ENCODE assay signal across 10 cellular contexts in the genomic region with DNA sequence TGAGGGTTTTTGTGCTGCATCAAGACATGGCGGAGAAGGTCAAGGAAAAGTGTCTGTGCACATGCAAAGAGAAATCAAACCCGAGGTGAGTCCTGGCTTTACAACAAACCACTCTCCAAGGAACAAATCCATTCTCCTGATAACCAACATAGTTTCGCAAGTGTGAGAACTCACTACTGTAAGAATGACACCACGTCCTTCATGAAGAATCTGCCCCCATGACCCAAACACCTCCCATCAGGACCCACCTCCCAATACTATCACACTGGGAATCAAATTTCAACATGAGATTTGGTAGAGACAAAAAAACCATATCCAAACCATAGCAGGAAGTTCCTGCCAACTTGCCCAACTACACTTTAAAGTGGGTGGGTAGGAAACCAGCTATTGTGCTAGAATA. TPM values are rescaled to one million over a fixed set of nuclear protein-coding genes. Genes with fewer than 3 reads are reported as not detected.
DNase-seq lines count a peak whose midpoint lies in the region; ATAC-seq and TF ChIP-seq lines count a peak whose summit lies in the region.
"Had no signal": no experiment of that assay in that cellular context is flagged by ENCODE, and none has a peak within 500 bp of the region (broad histone marks: within the 10 kb centered on the region; RNA-seq: fewer than 3 reads in every experiment).

No MANE protein-coding gene starts in this region.

- H3K9me3 ChIP-seq in Loucy (ENCODE audit: insufficient read depth, low read depth, low read length) (no peaks in the 10 kb centered on the region), trophoblast cell (ENCODE audit: insufficient read depth, low read depth, low read length) (no peaks in the 10 kb centered on the region), sigmoid colon (no peaks in the 10 kb centered on the region)

- H3K27ac ChIP-seq in dorsolateral prefrontal cortex, result peak overlapping the region in 2 of 59 donors; percentile 13 to 98
- H3K27ac ChIP-seq in trophoblast cell (ENCODE audit: low read depth, low read length), result no peak overlapping the region
- H3K27ac ChIP-seq in sigmoid colon, result peak overlapping the region in 2 of 4 donors; percentile 98

- H4K12ac ChIP-seq in trophoblast cell (ENCODE audit: low read depth, low read length), result no peak overlapping the region

- H4K91ac ChIP-seq in trophoblast cell (ENCODE audit: low read depth, low read length), result no peak overlapping the region

- no peak overlapping the region for H3K18ac ChIP-seq in trophoblast cell (ENCODE audit: low read length)

- no peaks in the 10 kb centered on the region for H3F3A ChIP-seq in Loucy (ENCODE audit: low read depth)

- intact Hi-C loops in dorsolateral prefrontal cortex (cut with DNase I) (loop anchor here (1.0 to 2.0 kb wide), 2 partner anchors 38 to 604 kb away; no protein-coding TSS in a partner anchor), sigmoid colon (cut with DNase I) (loop anchor here (5.0 kb wide), 1 partner anchor 104 kb away; no protein-coding TSS in a partner anchor)

- H2AFZ ChIP-seq in Loucy (ENCODE audit: low read length) (no peak overlapping the region), trophoblast cell (ENCODE audit: insufficient read depth, low read length, poor library complexity) (no peak overlapping the region)

- H3K9ac ChIP-seq in Loucy (ENCODE audit: low read depth, low read length, poor library complexity, severe bottlenecking), result peak overlapping the region; percentile 96
- H3K9ac ChIP-seq in trophoblast cell (ENCODE audit: low read length), result no peak overlapping the region

- H3K4me2 ChIP-seq in Loucy (ENCODE audit: low read depth, low read length, poor library complexity, severe bottlenecking), result peak overlapping the region; percentile 97
- H3K4me2 ChIP-seq in trophoblast cell (ENCODE audit: low read length), result peak overlapping the region; percentile 7

- H3K79me2 ChIP-seq in Loucy (ENCODE audit: insufficient read depth, low read length) (peaks cover 50% of the 10 kb centered on the region), trophoblast cell (ENCODE audit: control insufficient read depth, insufficient read depth, low read length, poor library complexity) (peaks cover 12% of the 10 kb centered on the region)

- no peak overlapping the region for H2BK120ac ChIP-seq in trophoblast cell (ENCODE audit: insufficient read depth, low read length, poor library complexity)

- peaks cover 11% of the 10 kb centered on the region for H3K79me1 ChIP-seq in trophoblast cell (ENCODE audit: low read length)

- no peak overlapping the region for H2AK5ac ChIP-seq in trophoblast cell (ENCODE audit: low read length)

- H3K23ac ChIP-seq in trophoblast cell (ENCODE audit: low read length), result no peak overlapping the region

- H2BK12ac ChIP-seq in trophoblast cell (ENCODE audit: low read length), result no peak overlapping the region

- DNase-seq in Daoy (ENCODE audit: low read depth) (peak; percentile 16), dorsolateral prefrontal cortex (no peak), trophoblast cell (no peak), sigmoid colon (no peak)
- DNase-seq: activated CD4-positive, alpha-beta T cell treated with anti-CD3 and anti-CD28 coated beads for 4 hours; H7; NCI-H1417 treated with DMSO at 0.1 percent for 48 hours had no signal

- no peaks in the 10 kb centered on the region for H3K9me2 ChIP-seq in Loucy (replicated peaks; ENCODE audit: low read depth, low read length)

- H3K4me1 ChIP-seq in Loucy (ENCODE audit: insufficient read depth, low read length, poor library complexity, severe bottlenecking) (peaks cover 33% of the 10 kb centered on the region), trophoblast cell (ENCODE audit: control insufficient read depth in 1 of 2, insufficient read depth in 2 of 2, low read length in 2 of 2) (peaks cover 3 to 6% of the 10 kb centered on the region in 2 experiments), sigmoid colon (peaks cover 0 to 42% (median 28%) of the 10 kb centered on the region in 4 donors)

- H3K27me3 ChIP-seq in Loucy (ENCODE audit: insufficient read depth, low read length, poor library complexity, severe bottlenecking) (no peaks in the 10 kb centered on the region), dorsolateral prefrontal cortex (no peaks in the 10 kb centered on the region), trophoblast cell (ENCODE audit: insufficient read depth, low read length) (no peaks in the 10 kb centered on the region), sigmoid colon (no peaks in the 10 kb centered on the region)

- no CpG with 5 or more reads among the region's 4 CpGs for WGBS in trophoblast cell (ENCODE audit: extremely low coverage, insufficient coverage, insufficient read length)
- whole genome bisulfite sequencing in sigmoid colon, 2 donors, result 78 to 83% methylated on average over 4 of the region's 4 CpGs

- no peak for ATAC-seq in HG03571 (IDR thresholded peaks at IDR 0.05; ENCODE audit: unreplicated experiment)
- ATAC-seq in GM18517 (IDR thresholded peaks at IDR 0.05; ENCODE audit: unreplicated experiment), result no peak

- TF ChIP-seq POLR2A in sigmoid colon (IDR thresholded peaks at IDR 0.05), result no peak

- peak overlapping the region; percentile 11 for H4K8ac ChIP-seq in trophoblast cell (ENCODE audit: low read depth, low read length)

- no peak for TF ChIP-seq EP300 in sigmoid colon (IDR thresholded peaks at IDR 0.05)

- no peak overlapping the region for H3K4ac ChIP-seq in trophoblast cell (ENCODE audit: low read depth, low read length)

- H4K20me1 ChIP-seq in Loucy (ENCODE audit: insufficient read depth, low read length, poor library complexity, severe bottlenecking), result peaks cover 7% of the 10 kb centered on the region

- peak overlapping the region; percentile 97 for H3K4me3 ChIP-seq in Loucy (ENCODE audit: low read length, poor library complexity, severe bottlenecking)
- peak overlapping the region in 55 of 59 donors; percentile 4 to 97 (median 89) for H3K4me3 ChIP-seq in dorsolateral prefrontal cortex
- no peak overlapping the region for H3K4me3 ChIP-seq in trophoblast cell (ENCODE audit: low read depth, low read length)
- H3K4me3 ChIP-seq in sigmoid colon, result peak overlapping the region in 1 of 4 donors; percentile 77

- no peaks in the 10 kb centered on the region for H3K36me3 ChIP-seq in Loucy (ENCODE audit: insufficient read depth, low read length)
- no peaks in the 10 kb centered on the region for H3K36me3 ChIP-seq in trophoblast cell (ENCODE audit: control insufficient read depth in 1 of 2, insufficient read depth in 2 of 2, low read length in 2 of 2)
- H3K36me3 ChIP-seq in sigmoid colon, result no peaks in the 10 kb centered on the region

- TF ChIP-seq CTCF in Loucy (conservative IDR thresholded peaks at IDR 0.05; ENCODE audit: low read length) (no peak), dorsolateral prefrontal cortex (IDR thresholded peaks at IDR 0.05 in 54 of 56, conservative IDR thresholded peaks at IDR 0.05 in 2 of 56; ENCODE audit: low read depth in 1 of 56, partially characterized antibody in 56 of 56) (no peak), sigmoid colon (IDR thresholded peaks at IDR 0.05) (no peak)

- no peak overlapping the region for H2BK5ac ChIP-seq in trophoblast cell (ENCODE audit: low read depth, low read length, poor library complexity)

- no peak overlapping the region for H3K14ac ChIP-seq in trophoblast cell (ENCODE audit: low read length)

RNA-seq across cellular contexts. Expression of a gene that starts 2.4 kb away (rescaled TPM):
- 18.1 and 22.8 TPM in 2 replicates for total RNA-seq in Daoy (2014; rRNA removed; shearing (Covaris generic))
- total RNA-seq in dorsolateral prefrontal cortex, result 100 to 1,000 TPM in 20 of 120 experiments, 10 to 100 TPM in 100; 50.9 to 130 (median 83.8) TPM
- 21.3 and 22.4 TPM in 2 replicates for polyA plus RNA-seq in trophoblast cell (2013)
- total RNA-seq in sigmoid colon, result 10 to 100 TPM; 34.6 to 97.8 (median 42.4) TPM
- polyA plus RNA-seq in sigmoid colon, result 10 to 100 TPM in 1 of 3 donors, 1 to 10 TPM in 2; 5.4 to 11.1 (median 8.6) TPM

RNA-seq across cellular contexts. Expression of a gene that starts 39.1 kb away (rescaled TPM):
- total RNA-seq in Daoy (2014; rRNA removed; shearing (Covaris generic)), result 11.4 and 11.8 TPM in 2 replicates
- total RNA-seq in dorsolateral prefrontal cortex (10 to 100 TPM; 14.4 to 71.1 (median 31.1) TPM), sigmoid colon (10 to 100 TPM; 12.8 to 41.8 (median 18.5) TPM)
- 7.8 and 8.2 TPM in 2 replicates for polyA plus RNA-seq in trophoblast cell (2013)
- 10 to 100 TPM in 2 of 3 donors, 1 to 10 TPM in 1; 6.0 to 13.8 (median 10.4) TPM for polyA plus RNA-seq in sigmoid colon
